Comparison of ENCODE assay signal across 1 cellular context in genomic region chr11:69787457-69787856, GRCh38.
TF ChIP-seq lines count a peak whose summit lies in the region.

No MANE protein-coding gene starts in this region.

TF ChIP-seq in WTC11, 78 proteins besides CTCF, POLR2A, EP300 and RAD21 (continued from another document):
- TF ChIP-seq ZNF281 (CRISPR knock-in tag; IDR thresholded peaks at IDR 0.05), result no peak
- TF ChIP-seq CREB1 (CRISPR knock-in tag; IDR thresholded peaks at IDR 0.05), result no peak
- TF ChIP-seq ESRRA (CRISPR knock-in tag; IDR thresholded peaks at IDR 0.05; ENCODE audit: borderline replicate concordance), result no peak
- no peak for TF ChIP-seq ELF4 (CRISPR knock-in tag; IDR thresholded peaks at IDR 0.05; ENCODE audit: low read depth)
